1 cellular context compared by ENCODE assay signal in genomic region chr2:191244350-191244749, GRCh38.
TF ChIP-seq lines count a peak whose summit lies in the region.

No MANE protein-coding gene starts in this region.

TF ChIP-seq in HepG2, 621 proteins besides CTCF, POLR2A, EP300 and RAD21:
- TF ChIP-seq EED (CRISPR knock-in tag; IDR thresholded peaks at IDR 0.05) = no peak
- TF ChIP-seq ZNF646 (CRISPR knock-in tag; IDR thresholded peaks at IDR 0.05) = no peak
- no peak for TF ChIP-seq ZSCAN30 (CRISPR knock-in tag; IDR thresholded peaks at IDR 0.05)
- no peak for TF ChIP-seq ZNF513 (CRISPR knock-in tag; conservative IDR thresholded peaks at IDR 0.05)
- TF ChIP-seq THYN1 (CRISPR knock-in tag; IDR thresholded peaks at IDR 0.05; ENCODE audit: borderline replicate concordance, low read depth) = no peak
- no peak for TF ChIP-seq ZNF737 (CRISPR knock-in tag; IDR thresholded peaks at IDR 0.05; ENCODE audit: borderline replicate concordance)
- TF ChIP-seq NFE2L1 (CRISPR knock-in tag; IDR thresholded peaks at IDR 0.05; ENCODE audit: borderline replicate concordance) = no peak
- TF ChIP-seq ZNF230 (CRISPR knock-in tag; IDR thresholded peaks at IDR 0.05) = no peak
- TF ChIP-seq ZNF556 (CRISPR knock-in tag; IDR thresholded peaks at IDR 0.05; ENCODE audit: borderline replicate concordance) = no peak
- no peak for TF ChIP-seq LCORL (IDR thresholded peaks at IDR 0.05)
- no peak for TF ChIP-seq LCORL (CRISPR knock-in tag; IDR thresholded peaks at IDR 0.05)
- TF ChIP-seq ZNF280B (CRISPR knock-in tag; IDR thresholded peaks at IDR 0.05; ENCODE audit: borderline replicate concordance) = no peak
- no peak for TF ChIP-seq DZIP1 (CRISPR knock-in tag; IDR thresholded peaks at IDR 0.05)
- no peak for TF ChIP-seq MEF2D (CRISPR knock-in tag; IDR thresholded peaks at IDR 0.05)
- TF ChIP-seq ZZZ3 (CRISPR knock-in tag; IDR thresholded peaks at IDR 0.05; ENCODE audit: borderline replicate concordance) = no peak
- no peak for TF ChIP-seq ZFP41 (CRISPR knock-in tag; IDR thresholded peaks at IDR 0.05; ENCODE audit: borderline replicate concordance)
- no peak for TF ChIP-seq SIX1 (CRISPR knock-in tag; IDR thresholded peaks at IDR 0.05; ENCODE audit: borderline replicate concordance)
- no peak for TF ChIP-seq ISL2 (CRISPR knock-in tag; IDR thresholded peaks at IDR 0.05)
TF ChIP-seq in HepG2: peak in this region for 0.
